Comparison of ENCODE assay signal across 6 cellular contexts in genomic region chr13:107582171-107582570, GRCh38.
"Had no signal": no experiment of that assay in that cellular context is flagged by ENCODE, and none has a peak within 500 bp of the region (broad histone marks: within the 10 kb centered on the region; RNA-seq: fewer than 3 reads in every experiment).

No MANE protein-coding gene starts in this region.

- ATAC-seq: HepG2, K562 had no signal

- H3K4me3 ChIP-seq: K562 had no signal

- H3K27ac ChIP-seq: HL-60 had no signal

- FAIRE-seq: HepG2, HTR-8/SVneo, K562 had no signal

- DNase-seq: KBM-7, KG1 had no signal
